In genomic region chr20:56411287-56411686, GRCh38 we compare ENCODE assay signal across 6 cellular contexts. TPM values are rescaled to one million over a fixed set of nuclear protein-coding genes. Genes with fewer than 3 reads are reported as not detected.
A peak's percentile ranks its signal among the peaks of the same experiment; 100 is the strongest.
DNase-seq lines count a peak whose midpoint lies in the region; ATAC-seq, FAIRE-seq and TF ChIP-seq lines count a peak whose summit lies in the region.
"Not testable (repeated sequence)": the region's sequence is repeated elsewhere in the genome, so short reads cannot be mapped to it uniquely, and the experiment has no call there.

No MANE protein-coding gene starts in this region.

- not testable (repeated sequence) for H4K20me1 ChIP-seq in GM23248 (ENCODE audit: insufficient read depth); astrocyte (ENCODE audit: insufficient read depth, low read length)

- peak overlapping the region; percentile 79 for H3K4me3 Mint-ChIP-seq in activated CD4-positive, alpha-beta memory T cell treated with anti-CD3 and anti-CD28 coated beads, Interleukin-2, amount 10 ng/mL, durations not matched to agents 7 days and 5 days
- H3K4me3 Mint-ChIP-seq in astrocyte (ENCODE audit: unreplicated experiment) (peak overlapping the region; percentile 15), natural killer cell (peak overlapping the region; percentile 89)

- H3F3A ChIP-seq in GM23248 (ENCODE audit: insufficient read depth): peaks cover 45% of the 10 kb centered on the region

- not testable (repeated sequence) for DNase-seq in GM23248; activated CD4-positive, alpha-beta memory T cell treated with anti-CD3 and anti-CD28 coated beads, Interleukin-2, amount 10 ng/mL, durations not matched to agents 7 days and 5 days; astrocyte (ENCODE audit: low read depth); left ventricle myocardium inferior; natural killer cell; testis

- H3K27ac ChIP-seq in GM23248: peak overlapping the region; percentile 88
- H3K27ac ChIP-seq in astrocyte (ENCODE audit: low read depth, low read length): peak overlapping the region; percentile 81
- peak overlapping the region; percentile 75 for H3K27ac ChIP-seq in left ventricle myocardium inferior (replicated peaks)
- peak overlapping the region; percentile 13 to 52 for H3K27ac ChIP-seq in testis

- not testable (repeated sequence) for TF ChIP-seq POLR2A in testis (IDR thresholded peaks at IDR 0.05)

- H3K9me2 ChIP-seq in GM23248 (ENCODE audit: insufficient read depth): not testable (repeated sequence)

- H3K9me3 Mint-ChIP-seq in activated CD4-positive, alpha-beta memory T cell treated with anti-CD3 and anti-CD28 coated beads, Interleukin-2, amount 10 ng/mL, durations not matched to agents 7 days and 5 days; astrocyte (ENCODE audit: unreplicated experiment); natural killer cell: not testable (repeated sequence)

- POLR2A ChIA-PET in activated CD4-positive, alpha-beta memory T cell treated with anti-CD3 and anti-CD28 coated beads, Interleukin-2, amount 10 ng/mL, durations not matched to agents 7 days and 5 days (lab: Charles Lee): interaction anchor here (1.0 to 3.6 kb wide), 15 partner anchors 9 to 73 kb away, joined by 3 to 58 read pairs (median 6); partner anchors contain the start of genes AURKA, CSTF1 and RTF2

- H3K4me3 ChIP-seq in GM23248, left ventricle myocardium inferior, testis: not testable (repeated sequence)
- H3K4me3 ChIP-seq in astrocyte (ENCODE audit: insufficient read depth, low read depth, low read length): peak overlapping the region; percentile 48

- H2AFZ ChIP-seq in GM23248: peak overlapping the region; percentile 67; the same call in 1 of the 2 replicates
- H2AFZ ChIP-seq in astrocyte (ENCODE audit: low read depth, low read length): not testable (repeated sequence)

- H3K9me3 ChIP-seq in GM23248 (ENCODE audit: low read depth); astrocyte (ENCODE audit: insufficient read depth, low read depth, low read length); left ventricle myocardium inferior (replicated peaks); testis: not testable (repeated sequence)

- peaks cover 46% of the 10 kb centered on the region for H3K79me2 ChIP-seq in GM23248 (ENCODE audit: insufficient read depth)
- peaks cover 15% of the 10 kb centered on the region for H3K79me2 ChIP-seq in astrocyte (ENCODE audit: insufficient read depth, low read length)

- H3K27me3 Mint-ChIP-seq in activated CD4-positive, alpha-beta memory T cell treated with anti-CD3 and anti-CD28 coated beads, Interleukin-2, amount 10 ng/mL, durations not matched to agents 7 days and 5 days; astrocyte (ENCODE audit: low read depth, unreplicated experiment); natural killer cell (ENCODE audit: low read depth in 2 of 2): not testable (repeated sequence)

- CTCF ChIA-PET in activated CD4-positive, alpha-beta memory T cell treated with anti-CD3 and anti-CD28 coated beads, Interleukin-2, amount 10 ng/mL, durations not matched to agents 7 days and 5 days (lab: Charles Lee): interaction anchor here (0.6 to 2.1 kb wide), 4 partner anchors 10 to 57 kb away, joined by 4 to 6 read pairs (median 4); partner anchors contain the start of gene RTF2

- peaks cover 53% of the 10 kb centered on the region for H3K4me1 Mint-ChIP-seq in activated CD4-positive, alpha-beta memory T cell treated with anti-CD3 and anti-CD28 coated beads, Interleukin-2, amount 10 ng/mL, durations not matched to agents 7 days and 5 days
- peaks cover 19% of the 10 kb centered on the region for H3K4me1 Mint-ChIP-seq in astrocyte (ENCODE audit: low read depth, unreplicated experiment)
- peaks cover 41 to 42% of the 10 kb centered on the region in 2 donors for H3K4me1 Mint-ChIP-seq in natural killer cell

- not testable (repeated sequence) for H3K27me3 ChIP-seq in GM23248 (replicated peaks; ENCODE audit: insufficient read depth); astrocyte (ENCODE audit: insufficient read depth, low read length); left ventricle myocardium inferior (ENCODE audit: low read depth); testis

- peak overlapping the region; percentile 90 for H3K27ac Mint-ChIP-seq in activated CD4-positive, alpha-beta memory T cell treated with anti-CD3 and anti-CD28 coated beads, Interleukin-2, amount 10 ng/mL, durations not matched to agents 7 days and 5 days
- peak overlapping the region; percentile 63 for H3K27ac Mint-ChIP-seq in astrocyte (ENCODE audit: unreplicated experiment)
- peak overlapping the region; percentile 93 to 95 for H3K27ac Mint-ChIP-seq in natural killer cell

- peaks cover 47% of the 10 kb centered on the region for H3K4me1 ChIP-seq in GM23248 (ENCODE audit: insufficient read depth)
- H3K4me1 ChIP-seq in astrocyte (ENCODE audit: insufficient read depth, low read length): peaks cover 18% of the 10 kb centered on the region
- H3K4me1 ChIP-seq in left ventricle myocardium inferior: peaks cover 47% of the 10 kb centered on the region
- peaks cover 13% of the 10 kb centered on the region for H3K4me1 ChIP-seq in testis

- not testable (repeated sequence) for ATAC-seq in natural killer cell

- intact Hi-C loops in left ventricle myocardium inferior (cut with micrococcal nuclease); testis (cut with DNase I; ENCODE audit: low total_unique reads): not testable (repeated sequence)
- intact Hi-C loops in natural killer cell (cut with micrococcal nuclease): loop anchor here (5.0 kb wide), 1 partner anchor 51 kb away; no protein-coding TSS in a partner anchor

- in situ Hi-C loops in GM23248 (cut with MboI): not testable (repeated sequence)

- H3K36me3 Mint-ChIP-seq in activated CD4-positive, alpha-beta memory T cell treated with anti-CD3 and anti-CD28 coated beads, Interleukin-2, amount 10 ng/mL, durations not matched to agents 7 days and 5 days (ENCODE audit: low read depth): peaks cover 60% of the 10 kb centered on the region
- not testable (repeated sequence) for H3K36me3 Mint-ChIP-seq in astrocyte (ENCODE audit: low read depth, unreplicated experiment); natural killer cell

- H3K4me2 ChIP-seq in GM23248 (ENCODE audit: unreplicated experiment) (peak overlapping the region; percentile 57), astrocyte (ENCODE audit: low read length) (peak overlapping the region; percentile 79)

- FAIRE-seq in astrocyte (lab: Jason Lieb, UNC): not testable (repeated sequence)

- H3K36me3 ChIP-seq in GM23248 (ENCODE audit: low read depth): peaks cover 17% of the 10 kb centered on the region
- H3K36me3 ChIP-seq in astrocyte (ENCODE audit: insufficient read depth, low read length): peaks cover 12% of the 10 kb centered on the region
- H3K36me3 ChIP-seq in left ventricle myocardium inferior: peaks cover 16% of the 10 kb centered on the region
- not testable (repeated sequence) for H3K36me3 ChIP-seq in testis (ENCODE audit: low read depth, missing control alignments)

- WGBS in GM23248 (ENCODE audit: low coverage in 1 of 2, low lambda C conversion rate in 2 of 2, missing lambda C conversion rate in 2 of 2), 2 experiments: 98 to 100% methylated on average over 5 to 7 of the region's 7 CpGs
- WGBS in testis, 2 donors: 86 to 94% methylated on average over 7 of the region's 7 CpGs

- H3K9ac ChIP-seq in GM23248: not testable (repeated sequence)
- H3K9ac ChIP-seq in astrocyte (ENCODE audit: low read length): peak overlapping the region; percentile 76

- TF ChIP-seq CTCF in astrocyte (IDR thresholded peaks at IDR 0.05; ENCODE audit: insufficient read depth, low read depth, low read length); left ventricle myocardium inferior (IDR thresholded peaks at IDR 0.05; ENCODE audit: borderline replicate concordance); natural killer cell (IDR thresholded peaks at IDR 0.05); testis (IDR thresholded peaks at IDR 0.05): not testable (repeated sequence)

RNA-seq across cellular contexts. Expression of gene CASS4, which starts 0.8 kb away (rescaled TPM):
- 11.4 and 19.2 TPM in 2 replicates for total RNA-seq in GM23248 (2014; rRNA removed; shearing (Covaris generic))
- polyA plus RNA-seq in GM23248 (2016; fragmentation: Nextera tagmentation; extraction: Ambion mirVana): 10.4 and 10.5 TPM in 2 replicates
- total RNA-seq in activated CD4-positive, alpha-beta memory T cell treated with anti-CD3 and anti-CD28 coated beads, Interleukin-2, amount 10 ng/mL, durations not matched to agents 7 days and 5 days: 10 to 100 TPM; 13.2 TPM
- 2.3 and 2.5 TPM in 2 replicates for total RNA-seq in astrocyte
- total RNA-seq in left ventricle myocardium inferior: 0.47 TPM
- total RNA-seq in natural killer cell: 10 to 100 TPM in 2 of 3 donors, 1 to 10 TPM in 1; 9.3 to 13.8 (median 13.4) TPM
- total RNA-seq in testis: 1 to 10 TPM in 1 of 2 donors, under 1 TPM in 1; 0.79 to 1.8 TPM
- polyA plus RNA-seq in testis (ENCODE audit: insufficient read depth, low read depth, low replicate concordance): 0.92 TPM

RNA-seq across cellular contexts. Expression of gene CSTF1, which starts 18.8 kb away (rescaled TPM):
- 56.7 and 69.3 TPM in 2 replicates for total RNA-seq in GM23248 (2014; rRNA removed; shearing (Covaris generic))
- polyA plus RNA-seq in GM23248 (2016; fragmentation: Nextera tagmentation; extraction: Ambion mirVana) (41.7 and 42.1 TPM in 2 replicates), testis (ENCODE audit: insufficient read depth, low read depth, low replicate concordance) (80.6 TPM)
- total RNA-seq in activated CD4-positive, alpha-beta memory T cell treated with anti-CD3 and anti-CD28 coated beads, Interleukin-2, amount 10 ng/mL, durations not matched to agents 7 days and 5 days: 10 to 100 TPM; 61.5 to 64.9 TPM
- total RNA-seq in astrocyte (28.5 and 30.3 TPM in 2 replicates), left ventricle myocardium inferior (16.9 TPM), natural killer cell (10 to 100 TPM; 15.8 to 24.3 (median 18.5) TPM), testis (10 to 100 TPM; 41.8 to 53.3 TPM)

RNA-seq across cellular contexts. Expression of gene AURKA, which starts 19.3 kb away (rescaled TPM):
- 69.8 and 70.8 TPM in 2 replicates for total RNA-seq in GM23248 (2014; rRNA removed; shearing (Covaris generic))
- polyA plus RNA-seq in GM23248 (2016; fragmentation: Nextera tagmentation; extraction: Ambion mirVana) (78.9 and 88.5 TPM in 2 replicates), testis (ENCODE audit: insufficient read depth, low read depth, low replicate concordance) (87.6 TPM)
- total RNA-seq in activated CD4-positive, alpha-beta memory T cell treated with anti-CD3 and anti-CD28 coated beads, Interleukin-2, amount 10 ng/mL, durations not matched to agents 7 days and 5 days: 10 to 100 TPM; 91.9 to 95.4 TPM
- total RNA-seq in astrocyte (10.4 and 14.8 TPM in 2 replicates), left ventricle myocardium inferior (7.8 TPM), natural killer cell (1 to 10 TPM; 1.5 to 2.9 (median 2.0) TPM), testis (10 to 100 TPM; 27.2 to 35.4 TPM)

RNA-seq across cellular contexts. Expression of gene FAM210B, which starts 52.5 kb away (rescaled TPM):
- total RNA-seq in GM23248 (2014; rRNA removed; shearing (Covaris generic)): 87.4 and 91.0 TPM in 2 replicates
- polyA plus RNA-seq in GM23248 (2016; fragmentation: Nextera tagmentation; extraction: Ambion mirVana) (94.1 and 95.7 TPM in 2 replicates), testis (ENCODE audit: insufficient read depth, low read depth, low replicate concordance) (29.5 TPM)
- total RNA-seq in activated CD4-positive, alpha-beta memory T cell treated with anti-CD3 and anti-CD28 coated beads, Interleukin-2, amount 10 ng/mL, durations not matched to agents 7 days and 5 days: 1 to 10 TPM; 3.7 to 4.3 TPM
- total RNA-seq in astrocyte (40.5 and 46.3 TPM in 2 replicates), left ventricle myocardium inferior (52.7 TPM), natural killer cell (10 to 100 TPM in 1 of 3 donors, 1 to 10 TPM in 2; 6.4 to 11.5 (median 8.8) TPM), testis (10 to 100 TPM; 26.7 to 33.9 TPM)

RNA-seq across cellular contexts. Expression of gene RTF2, which starts 57.1 kb away (rescaled TPM):
- 128 and 141 TPM in 2 replicates for total RNA-seq in GM23248 (2014; rRNA removed; shearing (Covaris generic))
- polyA plus RNA-seq in GM23248 (2016; fragmentation: Nextera tagmentation; extraction: Ambion mirVana): 257 and 270 TPM in 2 replicates
- 100 to 1,000 TPM; 121 TPM for total RNA-seq in activated CD4-positive, alpha-beta memory T cell treated with anti-CD3 and anti-CD28 coated beads, Interleukin-2, amount 10 ng/mL, durations not matched to agents 7 days and 5 days
- 76.5 and 81.4 TPM in 2 replicates for total RNA-seq in astrocyte
- 88.7 TPM for total RNA-seq in left ventricle myocardium inferior
- 10 to 100 TPM; 81.5 to 89.1 (median 83.4) TPM for total RNA-seq in natural killer cell
- 10 to 100 TPM; 76.4 to 80.4 TPM for total RNA-seq in testis
- polyA plus RNA-seq in testis (ENCODE audit: insufficient read depth, low read depth, low replicate concordance): 144 TPM

Comparison
In these comparisons a context has a peak if more than half of its experiments do, and no peak if none do; other contexts are left out.
1. H3K27ac ChIP-seq: peak in every context shown above with its lines; median percentile 88 in GM23248; 81 in astrocyte; 75 in left ventricle myocardium inferior; 32 in testis.
2. H3K4me3 Mint-ChIP-seq: peak in every context shown above with its lines; median percentile 89 in natural killer cell; 79 in activated CD4-positive, alpha-beta memory T cell treated with anti-CD3 and anti-CD28 coated beads, Interleukin-2, amount 10 ng/mL, durations not matched to agents 7 days and 5 days; 15 in astrocyte.